10 cellular contexts compared by ENCODE assay signal in the genomic region with DNA sequence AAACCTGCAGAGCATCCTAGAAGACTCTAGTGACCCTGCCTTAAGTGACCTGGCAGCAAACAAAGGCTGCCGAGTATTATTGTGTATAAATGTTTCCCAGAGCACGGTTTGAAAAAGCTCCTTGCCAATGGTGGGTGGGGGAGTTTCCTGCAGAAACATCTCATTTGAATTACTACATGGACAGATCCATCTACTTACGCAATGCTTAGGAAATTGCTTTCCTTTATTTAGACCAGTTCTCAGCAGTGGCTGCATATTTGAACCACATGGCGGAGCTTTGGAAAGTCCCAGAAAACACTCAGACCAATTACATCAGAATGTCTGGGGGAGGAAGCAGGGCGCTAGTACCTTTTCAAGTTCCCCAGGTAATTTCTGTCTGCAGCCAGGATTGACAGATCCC.
DNase-seq lines count a peak whose midpoint lies in the region; ATAC-seq and TF ChIP-seq lines count a peak whose summit lies in the region.
"Had no signal": no experiment of that assay in that cellular context is flagged by ENCODE, and none has a peak within 500 bp of the region (broad histone marks: within the 10 kb centered on the region; RNA-seq: fewer than 3 reads in every experiment).

No MANE protein-coding gene starts in this region.

- H3K27ac ChIP-seq in right atrium auricular region: no peak overlapping the region
- no peak overlapping the region for H3K27ac ChIP-seq in colonic mucosa
- H3K27ac ChIP-seq in vagina: peak overlapping the region; percentile 72

- H3K9ac ChIP-seq in colonic mucosa (ENCODE audit: low read depth in 2 of 2, low read length in 2 of 2): no peak overlapping the region

- DNase-seq in Right ventricle myocardium superior (no peak), right atrium auricular region (ENCODE audit: low spot score) (no peak), colonic mucosa (peak; percentile 25), medulla oblongata (ENCODE audit: extremely low spot score) (peak; percentile 11), vagina (ENCODE audit: extremely low spot score in 2 of 2) (peak in 1 of 2 donors; percentile 92), GDM1 (lab: John Stamatoyannopoulos, UW) (no peak), activated gamma-delta T cell (lab: John Stamatoyannopoulos, UW) (no peak), cerebellar cortex (ENCODE audit: low spot score) (no peak)
- DNase-seq: amygdala; CD4-positive, alpha-beta memory T cell had no signal

- H3K9me3 ChIP-seq in right atrium auricular region (no peaks in the 10 kb centered on the region), colonic mucosa (no peaks in the 10 kb centered on the region), vagina (no peaks in the 10 kb centered on the region)

- H3K4me1 ChIP-seq in right atrium auricular region (no peaks in the 10 kb centered on the region), colonic mucosa (no peaks in the 10 kb centered on the region), vagina (peaks cover 23% of the 10 kb centered on the region)

- TF ChIP-seq CTCF in right atrium auricular region (IDR thresholded peaks at IDR 0.05) (no peak), colonic mucosa (IDR thresholded peaks at IDR 0.05) (no peak), vagina (IDR thresholded peaks at IDR 0.05) (no peak)

- TF ChIP-seq POLR2A in vagina (IDR thresholded peaks at IDR 0.05): no peak

- H3K27me3 ChIP-seq in right atrium auricular region (no peaks in the 10 kb centered on the region), colonic mucosa (no peaks in the 10 kb centered on the region), vagina (no peaks in the 10 kb centered on the region)

- H3K4me3 ChIP-seq in right atrium auricular region (no peak overlapping the region), colonic mucosa (no peak overlapping the region), vagina (no peak overlapping the region)

- H3K36me3 ChIP-seq in right atrium auricular region (no peaks in the 10 kb centered on the region), colonic mucosa (no peaks in the 10 kb centered on the region), vagina (no peaks in the 10 kb centered on the region)

- ATAC-seq in Right ventricle myocardium superior (ENCODE audit: poor library complexity): peak; percentile 79

- intact Hi-C loops in Right ventricle myocardium superior (cut with DNase I) (no loop called here), colonic mucosa (cut with DNase I) (no loop called here), vagina (cut with DNase I) (no loop called here)

Comparison
In these comparisons a context has a peak if more than half of its experiments do, and no peak if none do; other contexts are left out.
1. DNase-seq: peak in colonic mucosa (single experiment) and medulla oblongata (single experiment); none in Right ventricle myocardium superior (single experiment), right atrium auricular region (single experiment), GDM1 (single experiment), activated gamma-delta T cell (single experiment) and cerebellar cortex (single experiment).